Comparison of ENCODE assay signal across 9 cellular contexts in genomic region chr6:132818404-132819359, GRCh38. TPM values are rescaled to one million over a fixed set of nuclear protein-coding genes. Genes with fewer than 3 reads are reported as not detected.
A peak's percentile ranks its signal among the peaks of the same experiment; 100 is the strongest.
DNase-seq lines count a peak whose midpoint lies in the region; ATAC-seq, FAIRE-seq and TF ChIP-seq lines count a peak whose summit lies in the region.
"Had no signal": no experiment of that assay in that cellular context is flagged by ENCODE, and none has a peak within 500 bp of the region (broad histone marks: within the 10 kb centered on the region; RNA-seq: fewer than 3 reads in every experiment).

No MANE protein-coding gene starts in this region.

- in situ Hi-C loops in brain microvascular endothelial cell (cut with HindIII; ENCODE audit: low pct_ligation_motif_present, low sequenced_read_pairs) = no loop called here
- in situ Hi-C loops in gastrocnemius medialis (cut with MboI; ENCODE audit: low sequenced_read_pairs in 4 of 4) = loop anchor here in 2 of 4 donors (25.0 kb wide), 2 partner anchors 306 to 1244 kb away; partner anchors contain the start of genes SLC2A12 (in 1 of the 2) and STX7 (in 1 of the 2)

- CTCF ChIA-PET in activated CD4-positive, alpha-beta T cell treated with anti-CD3 and anti-CD28 coated beads for 36 hours (lab: Charles Lee) = interaction anchor here (0.9 to 1.7 kb wide), 5 partner anchors 9 to 148 kb away, joined by 3 to 5 read pairs (median 3); no protein-coding TSS in a partner anchor

- peak overlapping the region; percentile 16 for H3K27ac ChIP-seq in brain microvascular endothelial cell
- peak overlapping the region; percentile 22 to 96 (median 57) for H3K27ac ChIP-seq in gastrocnemius medialis

- H3K4me1 Mint-ChIP-seq in activated CD4-positive, alpha-beta T cell treated with anti-CD3 and anti-CD28 coated beads for 36 hours = peaks cover 44% of the 10 kb centered on the region

- DNase-seq in activated CD4-positive, alpha-beta T cell treated with anti-CD3 and anti-CD28 coated beads for 36 hours = no peak
- no peak for DNase-seq in activated CD4-positive, alpha-beta T cell treated with anti-CD3 and anti-CD28 coated beads, Interleukin-2, amount 50 U/mL, for 1 hour
- peak; percentile 27 for DNase-seq in LoVo (ENCODE audit: low spot score)
- DNase-seq in brain microvascular endothelial cell = no peak
- DNase-seq in gastrocnemius medialis = peak in 1 of 2 donors; percentile 42
- DNase-seq in frontal cortex (ENCODE audit: low spot score in 2 of 2) = no peak
- DNase-seq in islet precursor cell = no peak
- DNase-seq: aorta had no signal

- peaks cover 36 to 41% of the 10 kb centered on the region in 2 donors for H3K4me1 ChIP-seq in gastrocnemius medialis

- no peak for TF ChIP-seq POLR2A in gastrocnemius medialis (IDR thresholded peaks at IDR 0.05)

- no peaks in the 10 kb centered on the region for H3K9me3 Mint-ChIP-seq in activated CD4-positive, alpha-beta T cell treated with anti-CD3 and anti-CD28 coated beads for 36 hours (ENCODE audit: low read depth)

- H3K9me3 ChIP-seq in gastrocnemius medialis = no peaks in the 10 kb centered on the region

- H3K36me3 Mint-ChIP-seq in activated CD4-positive, alpha-beta T cell treated with anti-CD3 and anti-CD28 coated beads for 36 hours (ENCODE audit: low read depth) = peaks cover 53% of the 10 kb centered on the region

- peak overlapping the region; percentile 88 for H3K27ac Mint-ChIP-seq in activated CD4-positive, alpha-beta T cell treated with anti-CD3 and anti-CD28 coated beads for 36 hours

- H3K4me3 ChIP-seq in brain microvascular endothelial cell (ENCODE audit: low read depth, low read length) (no peak overlapping the region), gastrocnemius medialis (no peak overlapping the region)

- POLR2A ChIA-PET in activated CD4-positive, alpha-beta T cell treated with anti-CD3 and anti-CD28 coated beads for 36 hours (lab: Charles Lee) = interaction anchor here (0.8 to 1.0 kb wide), 4 partner anchors 20 to 76 kb away, joined by 3 to 4 read pairs (median 3); partner anchors contain the start of gene SLC18B1

- no peak for FAIRE-seq in frontal cortex (lab: Jason Lieb, UNC)

- intact Hi-C loops in activated CD4-positive, alpha-beta T cell treated with anti-CD3 and anti-CD28 coated beads for 36 hours (cut with DNase I, micrococcal nuclease) = loop anchor here (10.0 kb wide), 2 partner anchors 1136 to 1356 kb away; partner anchors contain the start of gene TBPL1 (in 1 of the 2)
- intact Hi-C loops in gastrocnemius medialis (cut with DNase I; ENCODE audit: low total_unique reads) = loop anchor here (10.0 kb wide), 2 partner anchors 616 to 1356 kb away; no protein-coding TSS in a partner anchor

- peak overlapping the region; percentile 89 for H3K4me3 Mint-ChIP-seq in activated CD4-positive, alpha-beta T cell treated with anti-CD3 and anti-CD28 coated beads for 36 hours

- H3K36me3 ChIP-seq in brain microvascular endothelial cell (replicated peaks) = peaks cover 52% of the 10 kb centered on the region
- H3K36me3 ChIP-seq in gastrocnemius medialis = peaks cover 0 to 50% of the 10 kb centered on the region in 2 donors

- H3K27me3 ChIP-seq in brain microvascular endothelial cell (replicated peaks) (no peaks in the 10 kb centered on the region), gastrocnemius medialis (no peaks in the 10 kb centered on the region)

- no peaks in the 10 kb centered on the region for H3K27me3 Mint-ChIP-seq in activated CD4-positive, alpha-beta T cell treated with anti-CD3 and anti-CD28 coated beads for 36 hours

- no peak for TF ChIP-seq CTCF in brain microvascular endothelial cell (IDR thresholded peaks at IDR 0.05; ENCODE audit: low read depth, low read length, missing control alignments)
- TF ChIP-seq CTCF in gastrocnemius medialis (IDR thresholded peaks at IDR 0.05 in 4 of 5, conservative IDR thresholded peaks at IDR 0.05 in 1 of 5) = no peak

- ATAC-seq in activated CD4-positive, alpha-beta T cell treated with anti-CD3 and anti-CD28 coated beads for 36 hours = no peak
- ATAC-seq in gastrocnemius medialis = no peak
- no peak for ATAC-seq in GM18858 (IDR thresholded peaks at IDR 0.05; ENCODE audit: unreplicated experiment)

RNA-seq across cellular contexts. Expression of gene RPS12, which starts 4.3 kb away (rescaled TPM):
- total RNA-seq in activated CD4-positive, alpha-beta T cell treated with anti-CD3 and anti-CD28 coated beads for 36 hours = 1,000 to 10,000 TPM in 1 of 2 experiments, 100 to 1,000 TPM in 1; 837 to 2,006 TPM
- total RNA-seq in gastrocnemius medialis (1,000 to 10,000 TPM; 1,231 to 1,333 (median 1,277) TPM), frontal cortex (686 TPM)

RNA-seq across cellular contexts. Expression of gene SLC18B1, which starts 20.2 kb away (rescaled TPM):
- 1 to 10 TPM; 3.4 to 6.6 TPM for total RNA-seq in activated CD4-positive, alpha-beta T cell treated with anti-CD3 and anti-CD28 coated beads for 36 hours
- total RNA-seq in gastrocnemius medialis (1 to 10 TPM in 3 of 4 donors, under 1 TPM in 1; 0.58 to 7.4 (median 1.5) TPM), frontal cortex (17.5 TPM)
